Comparison of ENCODE assay signal across 8 cellular contexts in genomic region chr14:39432619-39433451, GRCh38. TPM values are rescaled to one million over a fixed set of nuclear protein-coding genes. Genes with fewer than 3 reads are reported as not detected.
A peak's percentile ranks its signal among the peaks of the same experiment; 100 is the strongest.
DNase-seq lines count a peak whose midpoint lies in the region; ATAC-seq, FAIRE-seq and TF ChIP-seq lines count a peak whose summit lies in the region.

No MANE protein-coding gene starts in this region.

- ATAC-seq in GM21825 (IDR thresholded peaks at IDR 0.05; ENCODE audit: unreplicated experiment) (peak; percentile 60), thoracic aorta (ENCODE audit: insufficient number of reproducible peaks, low FRiP score, low read depth) (peak; percentile 81)

- in situ Hi-C loops in G401 (cut with HindIII; ENCODE audit: low sequenced_read_pairs) = no loop called here

- H3K4me3 Mint-ChIP-seq in neural progenitor cell = peak overlapping the region; percentile 99

- H3K4me1 Mint-ChIP-seq in neural progenitor cell = peaks cover 24% of the 10 kb centered on the region

- peak overlapping the region; percentile 84 for H2AFZ ChIP-seq in neural progenitor cell (replicated peaks)

- H3K4me2 ChIP-seq in neural progenitor cell = peak overlapping the region; percentile 92

- H3K4me1 ChIP-seq in neural progenitor cell (peaks cover 20% of the 10 kb centered on the region), thoracic aorta (ENCODE audit: control insufficient read depth in 1 of 2, low read depth in 2 of 2) (peaks cover 26 to 36% of the 10 kb centered on the region in 2 donors)

- peak overlapping the region; percentile 98 for H3K4me3 ChIP-seq in neural progenitor cell
- peak overlapping the region; percentile 92 for H3K4me3 ChIP-seq in thoracic aorta

- no peaks in the 10 kb centered on the region for H3K9me3 Mint-ChIP-seq in neural progenitor cell

- H3K27me3 Mint-ChIP-seq in neural progenitor cell (ENCODE audit: insufficient read depth, low read depth) = no peaks in the 10 kb centered on the region

- no peaks in the 10 kb centered on the region for H3K36me3 ChIP-seq in neural progenitor cell
- no peaks in the 10 kb centered on the region for H3K36me3 ChIP-seq in thoracic aorta

- H3K27ac Mint-ChIP-seq in neural progenitor cell = peak overlapping the region; percentile 57

- no peak for FAIRE-seq in frontal cortex (lab: Jason Lieb, UNC)

- no peaks in the 10 kb centered on the region for H3K36me3 Mint-ChIP-seq in neural progenitor cell

- H4K20me1 ChIP-seq in neural progenitor cell (ENCODE audit: low read depth) = peaks cover 29% of the 10 kb centered on the region

- H3K27ac ChIP-seq in neural progenitor cell (peak overlapping the region; percentile 95), thoracic aorta (peak overlapping the region; percentile 76 to 99)

- peaks cover 51% of the 10 kb centered on the region for H3K79me2 ChIP-seq in neural progenitor cell (ENCODE audit: low read depth)

- peak overlapping the region; percentile 17 for H3K9ac ChIP-seq in neural progenitor cell

- H3F3A ChIP-seq in neural progenitor cell (ENCODE audit: low read depth) = peaks cover 31% of the 10 kb centered on the region

- no peak for TF ChIP-seq CTCF in neural progenitor cell (IDR thresholded peaks at IDR 0.05)
- no peak for TF ChIP-seq CTCF in thoracic aorta (IDR thresholded peaks at IDR 0.05)

- H3K9me3 ChIP-seq in neural progenitor cell (ENCODE audit: low read depth) (no peaks in the 10 kb centered on the region), thoracic aorta (no peaks in the 10 kb centered on the region)

- H3K27me3 ChIP-seq in neural progenitor cell (no peaks in the 10 kb centered on the region), thoracic aorta (replicated peaks; ENCODE audit: insufficient read depth) (no peaks in the 10 kb centered on the region)

- DNase-seq in G401 (ENCODE audit: low spot score) = peak; percentile 90
- peak; percentile 94 for DNase-seq in KG1 (lab: John Stamatoyannopoulos, UW)
- DNase-seq in activated naive CD4-positive, alpha-beta T cell (lab: John Stamatoyannopoulos, UW) = peak; percentile 44 to 69 (median 50)
- peak; percentile 67 to 73 for DNase-seq in frontal cortex (ENCODE audit: low spot score in 2 of 2)
- peak; percentile 93 for DNase-seq in neural progenitor cell (ENCODE audit: low spot score)
- peak; percentile 50 for DNase-seq in thoracic aorta (ENCODE audit: low spot score)

TF ChIP-seq in PFSK-1, 5 proteins besides CTCF, POLR2A, EP300 and RAD21:
- TF ChIP-seq SIN3A (IDR thresholded peaks at IDR 0.05; ENCODE audit: borderline replicate concordance, insufficient read depth, low read length) (no peak; the same call in 1 of the 2 replicates), FOXP2 (optimal IDR thresholded peaks at IDR 0.05; ENCODE audit: borderline replicate concordance, extremely low read depth, extremely low read length, insufficient read depth) (peak; percentile 50), TAF1 (IDR thresholded peaks at IDR 0.05; ENCODE audit: borderline replicate concordance, insufficient read depth, low read length) (peak; percentile 45; the same call in 1 of the 2 replicates), REST (IDR thresholded peaks at IDR 0.05; ENCODE audit: insufficient read depth in 1 of 2, low read depth in 2 of 2, low read length in 2 of 2) (no peak), POLR2AphosphoS5 (IDR thresholded peaks at IDR 0.05; ENCODE audit: low read depth, low read length) (peak; percentile 54; the same call in 1 of the 2 replicates)
TF ChIP-seq in PFSK-1: peak in this region for 3.

RNA-seq across cellular contexts. Expression of gene FBXO33, which starts 0.6 kb away (rescaled TPM):
- 8.1 and 24.5 TPM in 2 replicates for total RNA-seq in G401 (2014; rRNA removed; shearing (Covaris generic))
- polyA plus RNA-seq in PFSK-1 (2012; ENCODE audit: insufficient read length, low read depth) = 8.0 TPM
- total RNA-seq in frontal cortex (24.5 TPM), neural progenitor cell (ENCODE audit: low replicate concordance) (17.2 and 23.7 TPM in 2 replicates), thoracic aorta (10 to 100 TPM; 23.0 to 26.2 TPM)

Comparison
In these comparisons a context has a peak if more than half of its experiments do, and no peak if none do; other contexts are left out.
1. Peak in every context shown above with its lines: DNase-seq, ATAC-seq, H3K4me3 ChIP-seq and H3K27ac ChIP-seq.